In the genomic region with DNA sequence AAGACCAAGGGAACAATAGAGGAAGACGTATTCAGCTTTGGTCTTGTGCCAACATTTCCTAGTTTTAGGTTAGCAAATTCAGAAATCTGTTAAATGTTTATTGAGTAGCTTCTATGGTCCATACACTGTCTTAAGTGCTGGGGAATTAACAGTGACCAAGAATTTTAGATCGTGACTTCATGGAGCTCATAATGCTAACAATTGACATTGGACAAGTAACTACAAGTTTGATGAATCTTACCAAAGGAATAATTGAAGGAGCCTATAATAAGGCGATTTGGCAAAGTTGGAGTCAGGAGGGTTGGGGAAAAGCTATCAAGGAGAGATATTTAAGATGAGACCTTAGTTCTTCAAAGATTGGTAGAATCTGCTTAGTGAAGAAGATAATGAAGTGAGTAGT, we compare ENCODE assay signal across 11 cellular contexts. TPM values are rescaled to one million over a fixed set of nuclear protein-coding genes. Genes with fewer than 3 reads are reported as not detected.
"Had no signal": no experiment of that assay in that cellular context is flagged by ENCODE, and none has a peak within 500 bp of the region (broad histone marks: within the 10 kb centered on the region; RNA-seq: fewer than 3 reads in every experiment).

No MANE protein-coding gene starts in this region.

- H3K9me3 Mint-ChIP-seq: HFFc6, IgD-negative memory B cell had no signal

- H3K4me3 Mint-ChIP-seq: HFFc6, IgD-negative memory B cell had no signal

- H3K4me3 ChIP-seq: GM23248, HAP-1 had no signal

- ATAC-seq: HCT116, HepG2 had no signal

- H3K9ac ChIP-seq: GM23248 had no signal

- H3K36me3 ChIP-seq: HAP-1 had no signal

- FAIRE-seq: HepG2 had no signal

- DNase-seq: GM23248, GOT3, H7, HFFc6, KG1 had no signal

- H3K27ac ChIP-seq: GM23248, HL-60 had no signal

- H3K9me3 ChIP-seq: HAP-1 had no signal

- H3K4me1 Mint-ChIP-seq: IgD-negative memory B cell had no signal

- H3K4me1 ChIP-seq: HAP-1 had no signal

- H2AFZ ChIP-seq: GM23248 had no signal

- H3K27ac Mint-ChIP-seq: HFFc6, IgD-negative memory B cell had no signal

- H3K36me3 Mint-ChIP-seq: IgD-negative memory B cell had no signal

RNA-seq across cellular contexts. Expression of a gene that starts 1.4 kb away (rescaled TPM):
- total RNA-seq: GM23248, H4, H7, HepG2 had no signal
- polyA plus RNA-seq: IgD-negative memory B cell had no signal

RNA-seq across cellular contexts. Expression of a gene that starts 10.0 kb away (rescaled TPM):
- total RNA-seq: GM23248, HepG2, HFFc6 had no signal

RNA-seq across cellular contexts. Expression of a gene that starts 55.5 kb away (rescaled TPM):
- total RNA-seq: GM23248, HepG2 had no signal
- polyA plus RNA-seq: HepG2 had no signal
